In genomic region chr9:111599092-111599947, GRCh38 we compare ENCODE assay signal across 8 cellular contexts. TPM values are rescaled to one million over a fixed set of nuclear protein-coding genes. Genes with fewer than 3 reads are reported as not detected.
A peak's percentile ranks its signal among the peaks of the same experiment; 100 is the strongest.
DNase-seq lines count a peak whose midpoint lies in the region; ATAC-seq and TF ChIP-seq lines count a peak whose summit lies in the region.

Gene PTGR1, minus strand, starts transcription at chr9:111599647. Its CDS starts 2,225 bp downstream, at chr9:111597422.

- H3K9me3 ChIP-seq in Caco-2 = no peaks in the 10 kb centered on the region
- no peaks in the 10 kb centered on the region for H3K9me3 ChIP-seq in HEK293 (ENCODE audit: control insufficient read depth, insufficient read depth, low read depth, low read length)
- no peaks in the 10 kb centered on the region for H3K9me3 ChIP-seq in ascending aorta
- H3K9me3 ChIP-seq in heart right ventricle = no peaks in the 10 kb centered on the region
- H3K9me3 ChIP-seq in osteoblast (ENCODE audit: low read depth, low read length) = no peaks in the 10 kb centered on the region
- no peaks in the 10 kb centered on the region for H3K9me3 ChIP-seq in OCI-LY7 (ENCODE audit: low read length)

- H3K27me3 ChIP-seq in Caco-2 (replicated peaks; ENCODE audit: control insufficient read depth, insufficient read depth, low read length) = no peaks in the 10 kb centered on the region
- H3K27me3 ChIP-seq in ascending aorta = no peaks in the 10 kb centered on the region
- H3K27me3 ChIP-seq in heart right ventricle = peaks cover 0 to 18% (median 0%) of the 10 kb centered on the region in 7 donors
- H3K27me3 ChIP-seq in osteoblast (ENCODE audit: insufficient read depth, low read length) = no peaks in the 10 kb centered on the region

- no peaks in the 10 kb centered on the region for H3K9me2 ChIP-seq in OCI-LY7 (ENCODE audit: insufficient read depth, low read length)

- H3K4me1 ChIP-seq in Caco-2 (peaks cover 25% of the 10 kb centered on the region), HEK293 (ENCODE audit: control insufficient read depth, insufficient read depth, low read length) (peaks cover 5% of the 10 kb centered on the region; the same call in 1 of the 2 replicates), ascending aorta (peaks cover 0 to 7% of the 10 kb centered on the region in 2 donors), heart right ventricle (peaks cover 0 to 24% (median 10%) of the 10 kb centered on the region in 9 donors), osteoblast (ENCODE audit: insufficient read depth, low read length) (peaks cover 7% of the 10 kb centered on the region), OCI-LY7 (ENCODE audit: insufficient read depth, low read length, poor library complexity, severe bottlenecking) (peaks cover 4% of the 10 kb centered on the region)

- H3K27ac Mint-ChIP-seq in Caco-2 (ENCODE audit: unreplicated experiment) = peak within 1 kb of the TSS; percentile 80

- no peaks in the 10 kb centered on the region for H3K9me3 Mint-ChIP-seq in Caco-2 (ENCODE audit: unreplicated experiment)

- peaks cover 12% of the 10 kb centered on the region for H3K4me1 Mint-ChIP-seq in Caco-2 (ENCODE audit: low read depth, unreplicated experiment)

- peak within 1 kb of the TSS; percentile 61 for H3K4me3 ChIP-seq in Caco-2 (ENCODE audit: low read depth, low read length)
- H3K4me3 ChIP-seq in HEK293 (ENCODE audit: low read depth, low read length) = peak within 1 kb of the TSS; percentile 61
- peak within 1 kb of the TSS; percentile 74 to 85 for H3K4me3 ChIP-seq in ascending aorta
- peak within 1 kb of the TSS; percentile 57 to 99 (median 79) for H3K4me3 ChIP-seq in heart right ventricle
- peak within 1 kb of the TSS; percentile 89 for H3K4me3 ChIP-seq in osteoblast (ENCODE audit: insufficient read depth, low read length)
- H3K4me3 ChIP-seq in OCI-LY7 (ENCODE audit: low read depth, low read length, poor library complexity, severe bottlenecking) = no peak within 1 kb of the TSS

- intact Hi-C loops in Caco-2 (cut with micrococcal nuclease; ENCODE audit: unreplicated experiment) (loop anchor here (2.0 to 10.0 kb wide), 2 partner anchors 63 to 115 kb away; partner anchors contain the start of gene ECPAS), ascending aorta (cut with DNase I) (loop anchor here (1.0 to 5.0 kb wide), 4 partner anchors 32 to 478 kb away; partner anchors contain the start of genes DNAJC25, GNG10 and UGCG), heart right ventricle (cut with DNase I) (loop anchor here in 6 of 10 donors (2.0 to 10.0 kb wide), 5 partner anchors 61 to 95 kb away; partner anchors contain the start of gene GNG10 (in 2 of the 6)), OCI-LY7 (cut with micrococcal nuclease; ENCODE audit: unreplicated experiment) (loop anchor here (5.0 to 10.0 kb wide), 2 partner anchors 93 to 475 kb away; no protein-coding TSS in a partner anchor)

- 1% methylated on average over 64 of the region's 64 CpGs for WGBS in heart right ventricle, 2 donors

- H3K4me2 ChIP-seq in osteoblast (ENCODE audit: insufficient read depth, low read length) (peak within 1 kb of the TSS; percentile 81), OCI-LY7 (ENCODE audit: low read length) (no peak within 1 kb of the TSS)

- H3K36me3 Mint-ChIP-seq in Caco-2 (ENCODE audit: insufficient read depth, unreplicated experiment) = peaks cover 35% of the 10 kb centered on the region

- no peak for TF ChIP-seq CTCF in Caco-2 (IDR thresholded peaks at IDR 0.05; ENCODE audit: insufficient read depth in 1 of 2, low read depth in 1 of 2, low read length in 1 of 2, severe bottlenecking in 1 of 2, unreplicated experiment in 1 of 2)
- TF ChIP-seq CTCF in HEK293 (tag by site-specific recombination; IDR thresholded peaks at IDR 0.05) = no peak
- no peak for TF ChIP-seq CTCF in ascending aorta (IDR thresholded peaks at IDR 0.05)
- TF ChIP-seq CTCF in heart right ventricle (IDR thresholded peaks at IDR 0.05) = no peak
- no peak for TF ChIP-seq CTCF in osteoblast (IDR thresholded peaks at IDR 0.05; ENCODE audit: extremely low read depth, low read depth, low read length)
- TF ChIP-seq CTCF in OCI-LY7 (conservative IDR thresholded peaks at IDR 0.05; ENCODE audit: low read length) = no peak

- POLR2A ChIA-PET in Caco-2 (lab: Charles Lee) (interaction anchor here (0.5 to 1.7 kb wide), 6 partner anchors 23 to 1474 kb away, joined by 3 to 14 read pairs (median 9); partner anchors contain the start of gene DNAJC25), HEK293 (lab: Yijun Ruan, JAX) (interaction anchor here (0.6 to 2.0 kb wide), 8 partner anchors 11 to 454 kb away, joined by 3 to 15 read pairs (median 4); partner anchors contain the start of genes DNAJC25 and GNG10), OCI-LY7 (lab: Charles Lee) (no interaction called here)

- H4K20me1 ChIP-seq in osteoblast (ENCODE audit: insufficient read depth, low read length) (peaks cover 5% of the 10 kb centered on the region), OCI-LY7 (ENCODE audit: insufficient read depth, low read length) (no peaks in the 10 kb centered on the region)

- H3K36me3 ChIP-seq in Caco-2 (ENCODE audit: control insufficient read depth, insufficient read depth, low read length) = peaks cover 2% of the 10 kb centered on the region
- peaks cover 0 to 18% of the 10 kb centered on the region in 2 experiments; a peak in 2 of 3 replicates for H3K36me3 ChIP-seq in HEK293 (ENCODE audit: control insufficient read depth in 2 of 2, insufficient read depth in 1 of 2, low read length in 2 of 2)
- H3K36me3 ChIP-seq in ascending aorta = peaks cover 6 to 23% of the 10 kb centered on the region in 2 donors
- peaks cover 0 to 28% (median 7%) of the 10 kb centered on the region in 9 donors for H3K36me3 ChIP-seq in heart right ventricle
- peaks cover 25% of the 10 kb centered on the region for H3K36me3 ChIP-seq in osteoblast (ENCODE audit: insufficient read depth, low read length)
- no peaks in the 10 kb centered on the region for H3K36me3 ChIP-seq in OCI-LY7 (ENCODE audit: insufficient read depth, low read length)

- CTCF ChIA-PET in Caco-2 (lab: Charles Lee) (interaction anchor here (0.6 to 2.1 kb wide), 4 partner anchors 22 to 89 kb away, joined by 3 to 26 read pairs (median 5); no protein-coding TSS in a partner anchor), HEK293 (lab: Yijun Ruan, JAX) (interaction anchor here (0.9 to 2.0 kb wide), 10 partner anchors 9 to 160 kb away, joined by 3 to 18 read pairs (median 4); no protein-coding TSS in a partner anchor), OCI-LY7 (lab: Charles Lee; ENCODE audit: unreplicated experiment) (no interaction called here)

- no peaks in the 10 kb centered on the region for H3K27me3 Mint-ChIP-seq in Caco-2 (ENCODE audit: insufficient read depth, unreplicated experiment)

- peaks cover 13% of the 10 kb centered on the region for H3K79me2 ChIP-seq in osteoblast (ENCODE audit: insufficient read depth, low read length)
- H3K79me2 ChIP-seq in OCI-LY7 (ENCODE audit: insufficient read depth, low read depth, low read length) = no peaks in the 10 kb centered on the region

- ATAC-seq in heart right ventricle (peak; percentile 85 to 93 (median 91)), GM21528 (IDR thresholded peaks at IDR 0.05; ENCODE audit: low FRiP score, unreplicated experiment) (no peak)

- DNase-seq in Caco-2 (peak; percentile 84 to 90), ascending aorta (ENCODE audit: low spot score in 2 of 2) (peak; percentile 21 to 92), heart right ventricle (peak; percentile 86 to 90), osteoblast (ENCODE audit: insufficient read length, low spot score, missing footprints) (peak; percentile 96), OCI-LY7 (ENCODE audit: low spot score) (no peak)

- no peak within 1 kb of the TSS; the same call in 1 of the 2 replicates for H3K27ac ChIP-seq in HEK293 (ENCODE audit: extremely low read depth, low read depth, low read length)
- peak within 1 kb of the TSS; percentile 78 to 86 for H3K27ac ChIP-seq in ascending aorta
- peak within 1 kb of the TSS; percentile 36 to 95 (median 88) for H3K27ac ChIP-seq in heart right ventricle
- peak within 1 kb of the TSS; percentile 83 for H3K27ac ChIP-seq in osteoblast (ENCODE audit: low read depth, low read length)
- H3K27ac ChIP-seq in OCI-LY7 (ENCODE audit: low read depth, low read length, poor library complexity, severe bottlenecking) = no peak within 1 kb of the TSS

- BruUV-seq in Caco-2 (replicated peaks; lab: Mats Ljungman, UMichigan) (no TSS peak), OCI-LY7 (replicated peaks; lab: Mats Ljungman, UMichigan) (no TSS peak)

- H3K4me3 Mint-ChIP-seq in Caco-2 (ENCODE audit: unreplicated experiment) = peak within 1 kb of the TSS; percentile 78

- peak within 1 kb of the TSS; percentile 94 for H2AFZ ChIP-seq in osteoblast (ENCODE audit: low read length)
- no peak within 1 kb of the TSS; the same call in 1 of the 2 replicates for H2AFZ ChIP-seq in OCI-LY7 (ENCODE audit: low read length)

TF ChIP-seq in HEK293, 187 proteins besides CTCF, POLR2A, EP300 and RAD21 (continues in another document):
- TF ChIP-seq ZBTB20 (tag by site-specific recombination; IDR thresholded peaks at IDR 0.05) = peak; percentile 47; the same call in 1 of the 2 replicates
- peak; percentile 41; the same call in 1 of the 2 replicates for TF ChIP-seq ZBTB8A (tag by site-specific recombination; IDR thresholded peaks at IDR 0.05)
- TF ChIP-seq EGR2 (tag by site-specific recombination; IDR thresholded peaks at IDR 0.05; ENCODE audit: low read depth) = 0 out of 2 replicates have a peak, but pooled peaks have one; percentile 29
- TF ChIP-seq IKZF3 (tag by site-specific recombination; IDR thresholded peaks at IDR 0.05) = peak; percentile 82
- TF ChIP-seq ZNF624 (tag by site-specific recombination; IDR thresholded peaks at IDR 0.05) = no peak

TF ChIP-seq in PFSK-1, 5 proteins besides CTCF, POLR2A, EP300 and RAD21 (continues in another document):
- TF ChIP-seq POLR2AphosphoS5 (IDR thresholded peaks at IDR 0.05; ENCODE audit: low read depth, low read length) (no peak), TAF1 (IDR thresholded peaks at IDR 0.05; ENCODE audit: borderline replicate concordance, insufficient read depth, low read length) (peak; percentile 53; the same call in 1 of the 2 replicates), SIN3A (IDR thresholded peaks at IDR 0.05; ENCODE audit: borderline replicate concordance, insufficient read depth, low read length) (no peak), FOXP2 (optimal IDR thresholded peaks at IDR 0.05; ENCODE audit: borderline replicate concordance, extremely low read depth, extremely low read length, insufficient read depth) (no peak)

RNA-seq across cellular contexts. Expression of gene PTGR1, which starts in this region (rescaled TPM):
- total RNA-seq in Caco-2 (2022) = 46.9 and 55.3 TPM in 2 replicates
- 7.7 TPM for polyA plus RNA-seq in PFSK-1 (2012; ENCODE audit: insufficient read length, low read depth)
- 86.2 TPM for total RNA-seq in ascending aorta
- 10 to 100 TPM; 27.4 to 55.8 (median 44.2) TPM for total RNA-seq in heart right ventricle
- 10 to 100 TPM; 10.4 to 22.0 TPM for polyA plus RNA-seq in heart right ventricle
- 55.1 and 62.6 TPM in 2 replicates for total RNA-seq in osteoblast
- not detected in 2 replicates for total RNA-seq in OCI-LY7 (2014; rRNA removed; shearing (Covaris generic))
- total RNA-seq in OCI-LY7 (2022) = not detected in 2 replicates

Comparison
In these comparisons a context has a peak if more than half of its experiments do, and no peak if none do; other contexts are left out.
1. RNA of gene PTGR1 (total RNA-seq): 86.2 TPM in ascending aorta (single experiment), 55.1 to 62.6 TPM in osteoblast, 46.9 to 55.3 TPM in Caco-2 and 27.4 to 55.8 TPM in heart right ventricle; not detected in OCI-LY7; every median in the first group is over 10 times any median in the second.
2. H3K27ac ChIP-seq: peak in ascending aorta (2 of 2), heart right ventricle (10 of 10) and osteoblast (single experiment); none in HEK293 (single experiment) and OCI-LY7 (single experiment).